Comparison of ENCODE assay signal across 13 cellular contexts in the genomic region with DNA sequence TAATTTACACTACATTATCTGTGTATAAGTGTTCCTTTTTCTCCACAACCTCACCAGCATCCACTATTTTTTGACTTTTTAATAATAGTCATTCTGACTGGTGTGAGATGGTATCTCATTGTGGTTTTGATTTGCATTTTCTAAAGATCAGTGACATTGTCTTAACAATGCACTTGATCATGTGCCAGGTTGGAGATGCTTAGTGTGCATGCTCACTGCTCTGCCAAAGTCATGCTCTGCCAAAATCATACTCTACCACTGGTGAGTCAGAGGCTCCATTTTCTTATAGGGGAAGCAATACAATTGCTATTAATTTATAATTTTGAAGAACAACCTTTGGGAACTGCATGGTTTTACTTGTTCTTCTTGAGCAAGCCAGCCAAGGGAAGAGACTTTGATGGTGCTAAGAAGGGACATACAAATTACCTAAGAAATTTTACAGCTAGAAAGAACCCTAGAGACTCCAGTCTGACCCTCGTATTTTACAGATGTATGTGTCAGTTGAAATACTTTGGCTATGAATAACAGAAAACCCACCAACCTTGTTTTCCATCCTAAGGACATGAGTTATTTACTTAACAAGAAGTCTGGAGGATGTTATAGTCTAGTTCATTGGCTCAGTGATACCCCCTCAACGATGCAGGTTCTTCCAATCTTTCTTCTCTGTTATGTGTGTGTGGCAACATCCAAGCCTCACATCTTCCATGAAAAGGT.
DNase-seq lines count a peak whose midpoint lies in the region; ATAC-seq and TF ChIP-seq lines count a peak whose summit lies in the region.
"Had no signal": no experiment of that assay in that cellular context is flagged by ENCODE, and none has a peak within 500 bp of the region (broad histone marks: within the 10 kb centered on the region; RNA-seq: fewer than 3 reads in every experiment).

No MANE protein-coding gene starts in this region.

- H3K4me3 ChIP-seq in AG10803 (ENCODE audit: low read length) (no peak overlapping the region), MG63 (no peak overlapping the region)

- peaks cover 16% of the 10 kb centered on the region for H3K9me3 ChIP-seq in MG63

- TF ChIP-seq CTCF in AG10803 (conservative IDR thresholded peaks at IDR 0.05; ENCODE audit: low read length) = no peak

- intact Hi-C loops in sciatic nerve (cut with DNase I) = no loop called here

- ATAC-seq in sciatic nerve = no peak
- ATAC-seq: effector memory CD8-positive, alpha-beta T cell; stimulated activated memory B cell treated with anti-CD40 and anti-IgM and Interleukin-4, amounts not matched to agents 10 μg/mL and 1 μg/mL and 100 μg/mL, for 72 hours had no signal

- POLR2A ChIA-PET in HEK293T (lab: Yijun Ruan, JAX) = no interaction called here

- CTCF ChIA-PET in HEK293T (lab: Yijun Ruan, JAX) = interaction anchor here (0.6 kb wide), 1 partner anchor 305 kb away, joined by 3 read pairs; no protein-coding TSS in a partner anchor

- H3K27me3 ChIP-seq in MG63 = no peaks in the 10 kb centered on the region

- peaks cover 3% of the 10 kb centered on the region for H3K36me3 ChIP-seq in MG63

- DNase-seq in AG10803 (ENCODE audit: low read depth) (peak; percentile 96), MG63 (peak; percentile 47), dermis blood vessel endothelial cell (peak; percentile 97), kidney tubule cell (ENCODE audit: low spot score) (peak; percentile 80), sciatic nerve (ENCODE audit: low spot score) (no peak), HEK293T (ENCODE audit: extremely low spot score) (no peak), C1 segment of cervical spinal cord (lab: John Stamatoyannopoulos, UW) (no peak), cerebellar nuclear complex (lab: John Stamatoyannopoulos, UW) (no peak)
- DNase-seq: activated CD8-positive, alpha-beta memory T cell treated with anti-CD3 and anti-CD28 coated beads, Interleukin-2, amount 50 U/mL, for 48 hours; CD8-positive, alpha-beta memory T cell; effector memory CD8-positive, alpha-beta T cell; NCI-H1694 treated with DMSO at 0.1 percent for 48 hours had no signal

TF ChIP-seq in HEK293T, 16 proteins besides CTCF, POLR2A, EP300 and RAD21:
- TF ChIP-seq CTBP1 (IDR thresholded peaks at IDR 0.05; ENCODE audit: borderline replicate concordance) (no peak), FOXK2 (IDR thresholded peaks at IDR 0.05) (no peak), ZNF384 (IDR thresholded peaks at IDR 0.05) (no peak), ELF4 (IDR thresholded peaks at IDR 0.05) (no peak), PKNOX1 (IDR thresholded peaks at IDR 0.05) (no peak), BHLHE40 (IDR thresholded peaks at IDR 0.05; ENCODE audit: borderline replicate concordance) (no peak), NFRKB (IDR thresholded peaks at IDR 0.05) (no peak), SP1 (IDR thresholded peaks at IDR 0.05) (no peak), L3MBTL2 (conservative IDR thresholded peaks at IDR 0.05) (no peak), FOXM1 (IDR thresholded peaks at IDR 0.05; ENCODE audit: borderline replicate concordance) (no peak), ARNT (IDR thresholded peaks at IDR 0.05) (no peak), SUZ12 (IDR thresholded peaks at IDR 0.05) (no peak), LEF1 (IDR thresholded peaks at IDR 0.05; ENCODE audit: borderline replicate concordance) (no peak), HDGF (IDR thresholded peaks at IDR 0.05; ENCODE audit: borderline replicate concordance) (no peak), FOXA1 (IDR thresholded peaks at IDR 0.05) (no peak), TARDBP (IDR thresholded peaks at IDR 0.05) (no peak)

Comparison
In these comparisons a context has a peak if more than half of its experiments do, and no peak if none do; other contexts are left out.
1. DNase-seq: peak in AG10803 (single experiment), MG63 (single experiment), dermis blood vessel endothelial cell (single experiment) and kidney tubule cell (single experiment); none in sciatic nerve (single experiment), HEK293T (single experiment), C1 segment of cervical spinal cord (0 of 14) and cerebellar nuclear complex (0 of 2).